ENCODE assay signal across 2 cellular contexts in the genomic region with DNA sequence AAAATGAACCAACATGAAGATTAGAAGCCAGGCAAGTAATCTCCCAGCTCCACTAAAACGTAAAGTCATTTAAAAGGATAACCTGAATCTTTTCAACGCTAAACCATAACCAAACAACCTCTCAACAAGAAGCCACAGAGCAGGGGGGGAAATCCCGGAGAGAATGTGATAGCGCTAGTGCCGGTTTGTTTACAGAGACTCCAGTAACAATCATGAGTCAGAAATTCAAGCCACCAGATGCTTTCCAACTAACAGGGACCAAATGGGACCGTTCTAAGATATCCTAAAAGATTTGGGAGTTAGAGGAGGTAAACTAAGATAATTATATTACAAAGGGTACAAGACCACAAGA.
TF ChIP-seq lines count a peak whose summit lies in the region.

No MANE protein-coding gene starts in this region.

TF ChIP-seq in GM23338, 12 proteins besides CTCF, POLR2A, EP300 and RAD21 (continued from another document):
- TF ChIP-seq, protein P1, sequence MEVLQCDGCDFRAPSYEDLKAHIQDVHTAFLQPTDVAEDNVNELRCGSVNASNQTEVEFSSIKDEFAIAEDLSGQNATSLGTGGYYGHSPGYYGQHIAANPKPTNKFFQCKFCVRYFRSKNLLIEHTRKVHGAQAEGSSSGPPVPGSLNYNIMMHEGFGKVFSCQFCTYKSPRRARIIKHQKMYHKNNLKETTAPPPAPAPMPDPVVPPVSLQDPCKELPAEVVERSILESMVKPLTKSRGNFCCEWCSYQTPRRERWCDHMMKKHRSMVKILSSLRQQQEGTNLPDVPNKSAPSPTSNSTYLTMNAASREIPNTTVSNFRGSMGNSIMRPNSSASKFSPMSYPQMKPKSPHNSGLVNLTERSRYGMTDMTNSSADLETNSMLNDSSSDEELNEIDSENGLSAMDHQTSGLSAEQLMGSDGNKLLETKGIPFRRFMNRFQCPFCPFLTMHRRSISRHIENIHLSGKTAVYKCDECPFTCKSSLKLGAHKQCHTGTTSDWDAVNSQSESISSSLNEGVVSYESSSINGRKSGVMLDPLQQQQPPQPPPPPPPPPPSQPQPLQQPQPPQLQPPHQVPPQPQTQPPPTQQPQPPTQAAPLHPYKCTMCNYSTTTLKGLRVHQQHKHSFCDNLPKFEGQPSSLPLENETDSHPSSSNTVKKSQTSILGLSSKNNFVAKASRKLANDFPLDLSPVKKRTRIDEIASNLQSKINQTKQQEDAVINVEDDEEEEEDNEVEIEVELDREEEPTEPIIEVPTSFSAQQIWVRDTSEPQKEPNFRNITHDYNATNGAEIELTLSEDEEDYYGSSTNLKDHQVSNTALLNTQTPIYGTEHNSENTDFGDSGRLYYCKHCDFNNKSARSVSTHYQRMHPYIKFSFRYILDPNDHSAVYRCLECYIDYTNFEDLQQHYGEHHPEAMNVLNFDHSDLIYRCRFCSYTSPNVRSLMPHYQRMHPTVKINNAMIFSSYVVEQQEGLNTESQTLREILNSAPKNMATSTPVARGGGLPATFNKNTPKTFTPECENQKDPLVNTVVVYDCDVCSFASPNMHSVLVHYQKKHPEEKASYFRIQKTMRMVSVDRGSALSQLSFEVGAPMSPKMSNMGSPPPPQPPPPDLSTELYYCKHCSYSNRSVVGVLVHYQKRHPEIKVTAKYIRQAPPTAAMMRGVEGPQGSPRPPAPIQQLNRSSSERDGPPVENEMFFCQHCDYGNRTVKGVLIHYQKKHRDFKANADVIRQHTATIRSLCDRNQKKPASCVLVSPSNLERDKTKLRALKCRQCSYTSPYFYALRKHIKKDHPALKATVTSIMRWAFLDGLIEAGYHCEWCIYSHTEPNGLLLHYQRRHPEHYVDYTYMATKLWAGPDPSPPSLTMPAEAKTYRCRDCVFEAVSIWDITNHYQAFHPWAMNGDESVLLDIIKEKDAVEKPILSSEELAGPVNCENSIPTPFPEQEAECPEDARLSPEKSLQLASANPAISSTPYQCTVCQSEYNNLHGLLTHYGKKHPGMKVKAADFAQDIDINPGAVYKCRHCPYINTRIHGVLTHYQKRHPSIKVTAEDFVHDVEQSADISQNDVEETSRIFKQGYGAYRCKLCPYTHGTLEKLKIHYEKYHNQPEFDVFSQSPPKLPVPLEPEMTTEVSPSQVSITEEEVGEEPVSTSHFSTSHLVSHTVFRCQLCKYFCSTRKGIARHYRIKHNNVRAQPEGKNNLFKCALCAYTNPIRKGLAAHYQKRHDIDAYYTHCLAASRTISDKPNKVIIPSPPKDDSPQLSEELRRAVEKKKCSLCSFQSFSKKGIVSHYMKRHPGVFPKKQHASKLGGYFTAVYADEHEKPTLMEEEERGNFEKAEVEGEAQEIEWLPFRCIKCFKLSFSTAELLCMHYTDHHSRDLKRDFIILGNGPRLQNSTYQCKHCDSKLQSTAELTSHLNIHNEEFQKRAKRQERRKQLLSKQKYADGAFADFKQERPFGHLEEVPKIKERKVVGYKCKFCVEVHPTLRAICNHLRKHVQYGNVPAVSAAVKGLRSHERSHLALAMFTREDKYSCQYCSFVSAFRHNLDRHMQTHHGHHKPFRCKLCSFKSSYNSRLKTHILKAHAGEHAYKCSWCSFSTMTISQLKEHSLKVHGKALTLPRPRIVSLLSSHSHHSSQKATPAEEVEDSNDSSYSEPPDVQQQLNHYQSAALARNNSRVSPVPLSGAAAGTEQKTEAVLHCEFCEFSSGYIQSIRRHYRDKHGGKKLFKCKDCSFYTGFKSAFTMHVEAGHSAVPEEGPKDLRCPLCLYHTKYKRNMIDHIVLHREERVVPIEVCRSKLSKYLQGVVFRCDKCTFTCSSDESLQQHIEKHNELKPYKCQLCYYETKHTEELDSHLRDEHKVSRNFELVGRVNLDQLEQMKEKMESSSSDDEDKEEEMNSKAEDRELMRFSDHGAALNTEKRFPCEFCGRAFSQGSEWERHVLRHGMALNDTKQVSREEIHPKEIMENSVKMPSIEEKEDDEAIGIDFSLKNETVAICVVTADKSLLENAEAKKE (CRISPR knock-in tag; IDR thresholded peaks at IDR 0.05) = no peak

TF ChIP-seq in liver, 16 proteins besides CTCF, POLR2A, EP300 and RAD21 (continued from another document):
- TF ChIP-seq, protein P2, sequence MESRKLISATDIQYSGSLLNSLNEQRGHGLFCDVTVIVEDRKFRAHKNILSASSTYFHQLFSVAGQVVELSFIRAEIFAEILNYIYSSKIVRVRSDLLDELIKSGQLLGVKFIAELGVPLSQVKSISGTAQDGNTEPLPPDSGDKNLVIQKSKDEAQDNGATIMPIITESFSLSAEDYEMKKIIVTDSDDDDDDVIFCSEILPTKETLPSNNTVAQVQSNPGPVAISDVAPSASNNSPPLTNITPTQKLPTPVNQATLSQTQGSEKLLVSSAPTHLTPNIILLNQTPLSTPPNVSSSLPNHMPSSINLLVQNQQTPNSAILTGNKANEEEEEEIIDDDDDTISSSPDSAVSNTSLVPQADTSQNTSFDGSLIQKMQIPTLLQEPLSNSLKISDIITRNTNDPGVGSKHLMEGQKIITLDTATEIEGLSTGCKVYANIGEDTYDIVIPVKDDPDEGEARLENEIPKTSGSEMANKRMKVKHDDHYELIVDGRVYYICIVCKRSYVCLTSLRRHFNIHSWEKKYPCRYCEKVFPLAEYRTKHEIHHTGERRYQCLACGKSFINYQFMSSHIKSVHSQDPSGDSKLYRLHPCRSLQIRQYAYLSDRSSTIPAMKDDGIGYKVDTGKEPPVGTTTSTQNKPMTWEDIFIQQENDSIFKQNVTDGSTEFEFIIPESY (IDR thresholded peaks at IDR 0.05) = no peak
- peak; percentile 7 for TF ChIP-seq SP1 (IDR thresholded peaks at IDR 0.05)
TF ChIP-seq in liver: peak in this region for 6.
